Comparison of ENCODE assay signal across 9 cellular contexts in the genomic region with DNA sequence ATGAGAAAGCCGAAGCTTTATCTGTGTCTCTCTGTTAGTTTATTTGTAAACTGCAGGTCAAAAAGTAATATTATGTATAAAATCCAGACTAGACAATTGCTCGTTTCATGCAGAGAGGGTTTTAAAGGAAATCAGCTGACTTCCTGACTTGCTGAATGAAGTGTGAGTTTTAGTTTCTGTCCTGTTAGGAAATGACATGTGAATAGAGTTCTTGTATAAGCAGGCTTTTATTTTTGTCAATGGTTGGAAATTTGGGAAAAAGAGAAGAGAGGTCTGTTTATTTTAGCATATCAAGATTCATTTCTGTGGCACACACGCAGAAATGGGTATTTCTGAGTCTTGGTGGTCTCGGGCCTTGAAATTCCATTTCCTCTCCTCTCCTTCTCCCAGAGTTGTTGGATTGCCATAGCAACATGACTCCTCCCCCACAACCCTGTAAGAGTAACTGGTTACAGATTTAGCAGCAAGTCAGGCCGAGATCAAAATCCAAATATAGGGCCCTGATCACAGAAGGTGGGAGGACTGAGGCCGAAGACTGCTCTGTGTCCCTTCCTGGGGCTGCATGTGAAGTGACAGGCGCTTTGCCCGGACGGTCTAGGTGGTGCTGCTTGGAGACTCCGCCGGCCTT.
DNase-seq lines count a peak whose midpoint lies in the region; ATAC-seq and TF ChIP-seq lines count a peak whose summit lies in the region.
"Had no signal": no experiment of that assay in that cellular context is flagged by ENCODE, and none has a peak within 500 bp of the region (broad histone marks: within the 10 kb centered on the region; RNA-seq: fewer than 3 reads in every experiment).

No MANE protein-coding gene starts in this region.

- peak overlapping the region; percentile 59 to 86 (median 81) for H3K4me3 Mint-ChIP-seq in CD8-positive, alpha-beta memory T cell
- H3K4me3 Mint-ChIP-seq in immature natural killer cell = peak overlapping the region; percentile 80 to 88 (median 82)

- no peaks in the 10 kb centered on the region for H3K36me3 ChIP-seq in CD8-positive, alpha-beta memory T cell (ENCODE audit: insufficient read depth, low read length)
- H3K36me3 ChIP-seq in Karpas-422 (ENCODE audit: insufficient read depth, low read length) = peaks cover 68% of the 10 kb centered on the region

- CTCF ChIA-PET in CD8-positive, alpha-beta memory T cell (lab: Charles Lee) = interaction anchor here (0.9 to 1.2 kb wide), 2 partner anchors 15 to 64 kb away, joined by 3 to 4 read pairs; no protein-coding TSS in a partner anchor

- POLR2A ChIA-PET in CD8-positive, alpha-beta memory T cell (lab: Charles Lee) = no interaction called here

- H3K27ac Mint-ChIP-seq in CD8-positive, alpha-beta memory T cell = peak overlapping the region; percentile 76 to 95 (median 91)
- H3K27ac Mint-ChIP-seq in immature natural killer cell = peak overlapping the region; percentile 91 to 97 (median 94)

- H3K27ac ChIP-seq in CD8-positive, alpha-beta memory T cell (ENCODE audit: low read depth, low read length) = peak overlapping the region; percentile 51
- peak overlapping the region; percentile 7 for H3K27ac ChIP-seq in Karpas-422 (ENCODE audit: low read length)

- in situ Hi-C loops in astrocyte of the cerebellum (cut with HindIII; ENCODE audit: low sequenced_read_pairs) = no loop called here

- no peaks in the 10 kb centered on the region for H3K9me3 Mint-ChIP-seq in CD8-positive, alpha-beta memory T cell
- peaks cover 0 to 3% (median 0%) of the 10 kb centered on the region in 6 donors for H3K9me3 Mint-ChIP-seq in immature natural killer cell

- H3K27me3 ChIP-seq in CD8-positive, alpha-beta memory T cell (ENCODE audit: insufficient read depth, low read length, poor library complexity, severe bottlenecking) = no peaks in the 10 kb centered on the region
- H3K27me3 ChIP-seq in Karpas-422 (ENCODE audit: low read length) = no peaks in the 10 kb centered on the region

- H3K4me1 Mint-ChIP-seq in CD8-positive, alpha-beta memory T cell = peaks cover 41 to 50% (median 43%) of the 10 kb centered on the region in 3 donors
- H3K4me1 Mint-ChIP-seq in immature natural killer cell = peaks cover 49 to 50% of the 10 kb centered on the region in 2 donors

- H3K9ac ChIP-seq in Karpas-422 (ENCODE audit: low read length) = no peak overlapping the region

- H3K9me3 ChIP-seq in CD8-positive, alpha-beta memory T cell (ENCODE audit: low read length) = no peaks in the 10 kb centered on the region
- no peaks in the 10 kb centered on the region for H3K9me3 ChIP-seq in Karpas-422 (ENCODE audit: low read length)

- no peak for TF ChIP-seq CTCF in astrocyte of the cerebellum (IDR thresholded peaks at IDR 0.05; ENCODE audit: low read depth, low read length, missing control alignments)

- H3K4me2 ChIP-seq in Karpas-422 (ENCODE audit: low read depth, low read length, poor library complexity, severe bottlenecking) = no peak overlapping the region

- H2AFZ ChIP-seq in Karpas-422 (ENCODE audit: low read length) = no peak overlapping the region

- peak overlapping the region; percentile 52 for H3K4me3 ChIP-seq in CD8-positive, alpha-beta memory T cell (ENCODE audit: low read length)
- H3K4me3 ChIP-seq in Karpas-422 (ENCODE audit: low read length) (no peak overlapping the region), astrocyte of the cerebellum (ENCODE audit: low read depth, low read length) (peak overlapping the region; percentile 3)

- peaks cover 0 to 3% (median 0%) of the 10 kb centered on the region in 3 donors for H3K36me3 Mint-ChIP-seq in CD8-positive, alpha-beta memory T cell
- H3K36me3 Mint-ChIP-seq in immature natural killer cell = peaks cover 0 to 6% (median 0%) of the 10 kb centered on the region in 3 donors

- H3K9me2 ChIP-seq in Karpas-422 (replicated peaks; ENCODE audit: insufficient read depth, low read length) = no peaks in the 10 kb centered on the region

- no peaks in the 10 kb centered on the region for H3K27me3 Mint-ChIP-seq in CD8-positive, alpha-beta memory T cell
- H3K27me3 Mint-ChIP-seq in immature natural killer cell (ENCODE audit: low read depth in 3 of 3) = peaks cover 0 to 4% (median 0%) of the 10 kb centered on the region in 3 donors

- peak in 3 of 5 donors; percentile 11 to 50 (median 49) for DNase-seq in CD8-positive, alpha-beta memory T cell
- DNase-seq in Karpas-422 (no peak), astrocyte of the cerebellum (ENCODE audit: low read depth) (no peak), immature natural killer cell (peak; percentile 63 to 69 (median 64)), HuH-7 (ENCODE audit: low spot score) (no peak), NCI-H2107 (lab: John Stamatoyannopoulos, UW) (no peak)
- DNase-seq in stimulated activated CD4-positive, alpha-beta T cell treated with anti-CD3 and anti-CD28 coated beads, Interleukin-4, amount 100 ng/mL, for 1 hour = peak; percentile 14

- H3K79me2 ChIP-seq in Karpas-422 (ENCODE audit: low read length) = peaks cover 99% of the 10 kb centered on the region

- peaks cover 17% of the 10 kb centered on the region; the same call in 1 of the 2 replicates for H4K20me1 ChIP-seq in Karpas-422 (ENCODE audit: insufficient read depth, low read depth, low read length)

- ATAC-seq in GM21528 (IDR thresholded peaks at IDR 0.05; ENCODE audit: low FRiP score, unreplicated experiment) = peak; percentile 74
- ATAC-seq: left colon had no signal

- peaks cover 34% of the 10 kb centered on the region for H3K4me1 ChIP-seq in CD8-positive, alpha-beta memory T cell (ENCODE audit: insufficient read depth, low read length)
- peaks cover 65% of the 10 kb centered on the region for H3K4me1 ChIP-seq in Karpas-422 (ENCODE audit: low read length)

Comparison
In these comparisons a context has a peak if more than half of its experiments do, and no peak if none do; other contexts are left out.
1. DNase-seq: peak in CD8-positive, alpha-beta memory T cell (3 of 5), immature natural killer cell (3 of 3) and stimulated activated CD4-positive, alpha-beta T cell treated with anti-CD3 and anti-CD28 coated beads, Interleukin-4, amount 100 ng/mL, for 1 hour (single experiment); none in Karpas-422 (single experiment), astrocyte of the cerebellum (single experiment), HuH-7 (single experiment) and NCI-H2107 (single experiment).